8 cellular contexts compared by ENCODE assay signal in the genomic region with DNA sequence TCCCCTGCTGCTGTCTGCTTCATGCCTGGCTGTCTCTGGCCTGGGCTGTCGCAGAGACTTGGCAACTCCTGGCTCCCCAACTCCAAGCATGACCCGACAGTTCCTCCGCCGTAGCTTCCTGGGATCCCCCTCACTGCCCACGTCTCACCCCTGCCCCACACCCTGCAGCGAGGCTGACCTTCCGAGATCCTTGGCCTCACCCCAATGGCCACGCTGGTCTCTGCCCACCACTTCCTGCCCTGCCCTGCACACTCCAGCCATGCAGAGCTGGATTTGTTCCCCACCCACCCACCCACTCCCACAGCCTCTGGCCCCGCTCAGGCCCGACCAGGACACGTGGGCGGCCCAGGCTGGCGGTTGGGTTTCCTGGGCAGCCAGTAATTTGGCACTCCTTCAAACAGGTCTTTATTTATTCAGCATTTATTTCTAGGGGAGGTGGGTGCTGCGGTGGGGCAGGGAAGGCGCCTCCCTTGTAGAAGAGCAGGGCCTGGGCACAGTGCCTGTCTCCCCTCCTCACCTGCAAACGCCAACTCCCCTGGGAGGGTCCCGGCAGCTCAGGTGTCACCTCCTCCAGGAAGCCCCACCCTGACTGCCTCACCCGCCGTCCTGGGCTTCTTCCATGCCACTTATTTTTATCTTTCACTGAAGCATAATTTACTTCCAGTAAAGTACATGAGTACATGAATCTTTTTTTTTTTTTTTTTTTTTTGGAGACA. TPM values are rescaled to one million over a fixed set of nuclear protein-coding genes. Genes with fewer than 3 reads are reported as not detected.
DNase-seq lines count a peak whose midpoint lies in the region; ATAC-seq, FAIRE-seq and TF ChIP-seq lines count a peak whose summit lies in the region.

No MANE protein-coding gene starts in this region.

- H2BK120ac ChIP-seq in IMR-90 (ENCODE audit: low read depth, low read length), result peak overlapping the region; percentile 76

- CTCF ChIA-PET in IMR-90 (lab: Yijun Ruan, JAX), result interaction anchor here (0.7 kb wide), 1 partner anchor 29 kb away, joined by 3 read pairs; no protein-coding TSS in a partner anchor

- no peak for ATAC-seq in IMR-90 (ENCODE audit: low read depth)
- ATAC-seq in GM21737 (IDR thresholded peaks at IDR 0.05; ENCODE audit: unreplicated experiment), result no peak

- H3K79me2 ChIP-seq in keratinocyte (ENCODE audit: control insufficient read depth, insufficient read depth, low read length), result peaks cover 13% of the 10 kb centered on the region

- dilution Hi-C loops in IMR-90 (cut with HindIII; ENCODE audit: low sequenced_read_pairs, unreplicated experiment), result no loop called here
- dilution Hi-C loops in keratinocyte (cut with MboI; ENCODE audit: extremely low pct_ligation_motif_present, low sequenced_read_pairs), result no loop called here

- no peak overlapping the region for H3K14ac ChIP-seq in IMR-90 (replicated peaks; ENCODE audit: low read depth, low read length)

- H3K4me1 ChIP-seq in IMR-90 (ENCODE audit: control insufficient read depth, insufficient read depth, low read length), result peaks cover 61% of the 10 kb centered on the region
- H3K4me1 ChIP-seq in keratinocyte (ENCODE audit: control insufficient read depth, extremely low read depth, insufficient read depth, low read length), result peaks cover 74% of the 10 kb centered on the region
- H3K4me1 ChIP-seq in tibial artery, result peaks cover 15 to 89% (median 67%) of the 10 kb centered on the region in 4 donors
- H3K4me1 ChIP-seq in small intestine (ENCODE audit: control insufficient read depth in 2 of 2, insufficient read depth in 1 of 2, low read depth in 1 of 2, low read length in 1 of 2), result peaks cover 3 to 10% of the 10 kb centered on the region in 2 donors

- peak; percentile 46; the same call in 1 of the 2 replicates for TF ChIP-seq POLR2A in IMR-90 (IDR thresholded peaks at IDR 0.05; ENCODE audit: low read depth, low read length)

- H3K27ac ChIP-seq in IMR-90 (ENCODE audit: insufficient read depth, low read length) (peak overlapping the region; percentile 38), keratinocyte (ENCODE audit: control insufficient read depth, insufficient read depth, low read length) (peak overlapping the region; percentile 37), tibial artery (peak overlapping the region; percentile 87 to 98), small intestine (ENCODE audit: low read depth in 1 of 2, low read length in 1 of 2) (peak overlapping the region in 1 of 2 donors; percentile 88)

- H4K91ac ChIP-seq in IMR-90 (ENCODE audit: insufficient read depth, low read depth, low read length), result peak overlapping the region; percentile 79

- H3K9me1 ChIP-seq in IMR-90 (ENCODE audit: insufficient read depth, low read length), result peaks cover 26% of the 10 kb centered on the region
- H3K9me1 ChIP-seq in keratinocyte (ENCODE audit: control insufficient read depth, extremely low read depth, insufficient read depth, low read length), result peaks cover 10% of the 10 kb centered on the region

- H3K27me3 ChIP-seq in IMR-90 (ENCODE audit: control insufficient read depth, insufficient read depth, low read length) (no peaks in the 10 kb centered on the region), keratinocyte (ENCODE audit: control insufficient read depth, extremely low read depth, insufficient read depth, low read length) (no peaks in the 10 kb centered on the region), tibial artery (no peaks in the 10 kb centered on the region), small intestine (ENCODE audit: control insufficient read depth in 2 of 2, insufficient read depth in 2 of 2, low read length in 2 of 2) (no peaks in the 10 kb centered on the region)

- BruUV-seq in IMR-90 (replicated peaks; lab: Mats Ljungman, UMichigan), result no TSS peak

- H3K36me3 Mint-ChIP-seq in glutamatergic neuron (ENCODE audit: unreplicated experiment), result no peaks in the 10 kb centered on the region

- H4K5ac ChIP-seq in IMR-90 (ENCODE audit: low read depth, low read length), result no peak overlapping the region

- H3K18ac ChIP-seq in IMR-90 (ENCODE audit: low read depth, low read length), result peak overlapping the region; percentile 20

- H2AFZ ChIP-seq in IMR-90 (replicated peaks; ENCODE audit: low read length, poor library complexity) (no peak overlapping the region), keratinocyte (ENCODE audit: control insufficient read depth, low read length) (no peak overlapping the region)

- no peak overlapping the region for H3K56ac ChIP-seq in IMR-90 (ENCODE audit: extremely low read depth, insufficient read depth, low read length)

- H3K27ac Mint-ChIP-seq in glutamatergic neuron (ENCODE audit: unreplicated experiment), result no peak overlapping the region

- H3K36me3 ChIP-seq in IMR-90 (ENCODE audit: control insufficient read depth, insufficient read depth, low read length) (no peaks in the 10 kb centered on the region), keratinocyte (ENCODE audit: control insufficient read depth in 2 of 2, extremely low read depth in 1 of 2, insufficient read depth in 2 of 2, low read length in 2 of 2) (no peaks in the 10 kb centered on the region), tibial artery (no peaks in the 10 kb centered on the region), small intestine (ENCODE audit: control insufficient read depth in 2 of 2, insufficient read depth in 2 of 2, low read length in 2 of 2) (no peaks in the 10 kb centered on the region)

- DNase-seq in IMR-90 (peak; percentile 27), SW480 (ENCODE audit: low spot score) (peak; percentile 97), keratinocyte (ENCODE audit: low read depth, low spot score) (no peak), tibial artery (peak; percentile 33 to 77), glutamatergic neuron (no peak), small intestine (no peak), NK-92 (lab: John Stamatoyannopoulos, UW; ENCODE audit: unreplicated experiment) (no peak)

- intact Hi-C loops in IMR-90 (cut with micrococcal nuclease), result no loop called here
- intact Hi-C loops in tibial artery (cut with DNase I; ENCODE audit: low total_unique reads), result no loop called here

- H3K4me2 ChIP-seq in IMR-90 (ENCODE audit: low read depth, low read length) (no peak overlapping the region), keratinocyte (ENCODE audit: control insufficient read depth, extremely low read depth, insufficient read depth, low read depth, low read length) (peak overlapping the region; percentile 3)

- H3K9me3 Mint-ChIP-seq in glutamatergic neuron (ENCODE audit: unreplicated experiment), result peaks cover 1% of the 10 kb centered on the region

- peak overlapping the region; percentile 85; the same call in 1 of the 2 replicates for H2AK5ac ChIP-seq in IMR-90 (ENCODE audit: low read depth, low read length)

- 0 out of 3 replicates have a peak overlapping the region, but pooled peaks have one; percentile 10 for H2BK15ac ChIP-seq in IMR-90 (ENCODE audit: low read depth, low read length)

- peak overlapping the region; percentile 72 for H3K4ac ChIP-seq in IMR-90 (ENCODE audit: low read depth, low read length)

- no peak overlapping the region for H3K4me3 Mint-ChIP-seq in glutamatergic neuron (ENCODE audit: unreplicated experiment)

- H3K9me3 ChIP-seq in IMR-90 (ENCODE audit: control insufficient read depth, insufficient read depth, low read length) (no peaks in the 10 kb centered on the region), keratinocyte (ENCODE audit: control insufficient read depth, low read depth, low read length) (no peaks in the 10 kb centered on the region), tibial artery (no peaks in the 10 kb centered on the region), small intestine (ENCODE audit: control insufficient read depth, low read depth) (no peaks in the 10 kb centered on the region)

- POLR2A ChIA-PET in IMR-90 (lab: Charles Lee; ENCODE audit: unreplicated experiment), result no interaction called here

- H4K20me1 ChIP-seq in IMR-90 (ENCODE audit: insufficient read depth, low read length) (peaks cover 48% of the 10 kb centered on the region), keratinocyte (ENCODE audit: control insufficient read depth, extremely low read depth, insufficient read depth, low read length) (peaks cover 6% of the 10 kb centered on the region)

- H3K4me1 Mint-ChIP-seq in glutamatergic neuron (ENCODE audit: low read depth, unreplicated experiment), result peaks cover 14% of the 10 kb centered on the region

- no peak for TF ChIP-seq RAD21 in IMR-90 (IDR thresholded peaks at IDR 0.05; ENCODE audit: low read length)

- H2BK20ac ChIP-seq in IMR-90 (ENCODE audit: low read depth, low read length), result 0 out of 2 replicates have a peak overlapping the region, but pooled peaks have one; percentile 34

- FAIRE-seq in keratinocyte (lab: Jason Lieb, UNC) (no peak), small intestine (lab: Jason Lieb, UNC) (no peak)

- H4K8ac ChIP-seq in IMR-90 (ENCODE audit: low read depth in 2 of 2, low read length in 2 of 2), result peak overlapping the region; percentile 35 to 55; a peak in 2 of 4 replicates

- peak overlapping the region; percentile 93 for H2BK5ac ChIP-seq in IMR-90 (ENCODE audit: low read depth, low read length, poor library complexity, severe bottlenecking)

- no peak for TF ChIP-seq CTCF in IMR-90 (conservative IDR thresholded peaks at IDR 0.05; ENCODE audit: low read depth, low read length)
- TF ChIP-seq CTCF in keratinocyte (optimal IDR thresholded peaks at IDR 0.05 in 1 of 3, IDR thresholded peaks at IDR 0.05 in 1 of 3, conservative IDR thresholded peaks at IDR 0.05 in 1 of 3; ENCODE audit: extremely low read depth in 1 of 3, insufficient read depth in 2 of 3, low read length in 3 of 3), result no peak
- TF ChIP-seq CTCF in tibial artery (IDR thresholded peaks at IDR 0.05), result no peak
- TF ChIP-seq CTCF in glutamatergic neuron (IDR thresholded peaks at IDR 0.05; ENCODE audit: partially characterized antibody, unreplicated experiment), result no peak

- no peaks in the 10 kb centered on the region for H3K27me3 Mint-ChIP-seq in glutamatergic neuron (ENCODE audit: unreplicated experiment)

- H3K9ac ChIP-seq in IMR-90 (ENCODE audit: low read depth, low read length) (no peak overlapping the region), keratinocyte (ENCODE audit: control insufficient read depth, extremely low read depth, insufficient read depth, low read length) (peak overlapping the region; percentile 87)

- peaks cover 18 to 90% of the 10 kb centered on the region in 2 experiments for H3K79me1 ChIP-seq in IMR-90 (ENCODE audit: low read depth in 1 of 2, low read length in 2 of 2)

- WGBS in IMR-90 (ENCODE audit: extremely low coverage in 2 of 2, insufficient read length in 1 of 2), 2 experiments, result 48% methylated on average over 4 of the region's 19 CpGs; no CpG with 5 or more reads in 1 of the 2 experiments
- 19 to 39% (median 22%) methylated on average over 15 to 19 of the region's 19 CpGs for WGBS in small intestine, 3 donors

- no peak overlapping the region for H2AK9ac ChIP-seq in IMR-90 (replicated peaks; ENCODE audit: low read depth, low read length, poor library complexity)

- H3K4me3 ChIP-seq in IMR-90 (ENCODE audit: insufficient read depth, low read depth, low read length), result no peak overlapping the region
- H3K4me3 ChIP-seq in keratinocyte (ENCODE audit: control insufficient read depth in 2 of 3, extremely low read depth in 1 of 3, insufficient read depth in 2 of 3, low read depth in 1 of 3, low read length in 3 of 3), result no peak overlapping the region
- peak overlapping the region in 1 of 2 donors; percentile 0 for H3K4me3 ChIP-seq in tibial artery
- no peak overlapping the region for H3K4me3 ChIP-seq in small intestine (ENCODE audit: low read depth in 1 of 2, low read length in 2 of 2)

- peak overlapping the region; percentile 63; the same call in 1 of the 2 replicates for H3K23ac ChIP-seq in IMR-90 (ENCODE audit: low read depth, low read length)

- in situ Hi-C loops in IMR-90 (cut with MboI; ENCODE audit: low sequenced_read_pairs), result no loop called here

RNA-seq across cellular contexts. Expression of a gene that starts 25.5 kb away (rescaled TPM):
- total RNA-seq in IMR-90 (2012; rRNA removed) (4.1 and 5.0 TPM in 2 replicates), glutamatergic neuron (ENCODE audit: unreplicated experiment) (59.4 TPM)
- polyA plus RNA-seq in IMR-90 (2012; rRNA removed) (21.9 and 22.6 TPM in 2 replicates), keratinocyte (17.4 to 24.7 TPM (median 19.4 TPM) in 3 replicates), small intestine (10 to 100 TPM in 1 of 3 donors, 1 to 10 TPM in 2; 1.6 to 13.2 (median 7.0) TPM)
- 19.6 and 26.0 TPM in 2 replicates for polyA plus RNA-seq in IMR-90 (2012; cell fraction: cytosol; rRNA removed)
- polyA plus RNA-seq in IMR-90 (2012; cell fraction: nucleus; rRNA removed; ENCODE audit: low replicate concordance), result 27.5 and 33.3 TPM in 2 replicates
- polyA plus RNA-seq in keratinocyte (2011; ENCODE audit: low read depth), result 15.9 TPM
- 16.3 and 18.8 TPM in 2 replicates for polyA plus RNA-seq in keratinocyte (2011; cell fraction: cytosol; rRNA removed)
- polyA plus RNA-seq in keratinocyte (2011; cell fraction: nucleus; rRNA removed), result 39.1 and 49.9 TPM in 2 replicates
- polyA plus RNA-seq in keratinocyte (2012; ENCODE audit: low replicate concordance), result 24.8 and 58.6 TPM in 2 replicates
- polyA minus RNA-seq in keratinocyte, result 10.3 to 28.8 TPM (median 15.3 TPM) in 3 replicates
- polyA minus RNA-seq in keratinocyte (2011; cell fraction: cytosol; rRNA and poly(A)+ RNA removed), result 22.8 TPM
- 20.5 and 28.0 TPM in 2 replicates for polyA minus RNA-seq in keratinocyte (2011; cell fraction: nucleus; rRNA and poly(A)+ RNA removed)

Comparison
In these comparisons a context has a peak if more than half of its experiments do, and no peak if none do; other contexts are left out.
1. DNase-seq: peak in IMR-90 (single experiment), SW480 (single experiment) and tibial artery (2 of 2); none in keratinocyte (single experiment), glutamatergic neuron (single experiment), small intestine (single experiment) and NK-92 (single experiment).